ENCODE assay signal across 19 cellular contexts in genomic region chr2:143209570-143210445, GRCh38.
"Had no signal": no experiment of that assay in that cellular context is flagged by ENCODE, and none has a peak within 500 bp of the region (broad histone marks: within the 10 kb centered on the region; RNA-seq: fewer than 3 reads in every experiment).

No MANE protein-coding gene starts in this region.

- H3K4me3 Mint-ChIP-seq: activated naive CD4-positive, alpha-beta T cell treated with anti-CD3 and anti-CD28 coated beads, Interleukin-2, amount 10 ng/mL, durations not matched to agents 7 days and 5 days; central memory CD8-positive, alpha-beta T cell; dendritic cell treated with granulocyte-macrophage colony-stimulating factor and Interleukin-4, amounts not matched to agents 40 ng/mL and 50 ng/mL, for 4 days; effector memory CD8-positive, alpha-beta T cell; mesothelial cell of epicardium; natural killer cell treated with Interleukin-12 subunit alpha and Interleukin-12 subunit beta and Interleukin-15 and Interleukin-18, amount 100 ng/mL, for 72 hours had no signal

- H3K9me3 Mint-ChIP-seq: activated naive CD4-positive, alpha-beta T cell treated with anti-CD3 and anti-CD28 coated beads, Interleukin-2, amount 10 ng/mL, durations not matched to agents 7 days and 5 days; central memory CD8-positive, alpha-beta T cell; dendritic cell treated with granulocyte-macrophage colony-stimulating factor and Interleukin-4, amounts not matched to agents 40 ng/mL and 50 ng/mL, for 4 days; effector memory CD8-positive, alpha-beta T cell; mesothelial cell of epicardium; natural killer cell treated with Interleukin-12 subunit alpha and Interleukin-12 subunit beta and Interleukin-15 and Interleukin-18, amount 100 ng/mL, for 72 hours had no signal

- H3K36me3 Mint-ChIP-seq: mesothelial cell of epicardium had no signal

- H3K27ac ChIP-seq: body of pancreas, epithelial cell of prostate, gastroesophageal sphincter, ovary, skin epidermis, stomach, transverse colon had no signal

- H3K27me3 Mint-ChIP-seq: activated naive CD4-positive, alpha-beta T cell treated with anti-CD3 and anti-CD28 coated beads, Interleukin-2, amount 10 ng/mL, durations not matched to agents 7 days and 5 days; central memory CD8-positive, alpha-beta T cell; dendritic cell treated with granulocyte-macrophage colony-stimulating factor and Interleukin-4, amounts not matched to agents 40 ng/mL and 50 ng/mL, for 4 days; effector memory CD8-positive, alpha-beta T cell; natural killer cell treated with Interleukin-12 subunit alpha and Interleukin-12 subunit beta and Interleukin-15 and Interleukin-18, amount 100 ng/mL, for 72 hours had no signal

- H3K9me3 ChIP-seq: body of pancreas, gastroesophageal sphincter, ovary, stomach, transverse colon had no signal

- ATAC-seq: body of pancreas; effector memory CD8-positive, alpha-beta T cell; gastroesophageal sphincter; natural killer cell treated with Interleukin-12 subunit alpha and Interleukin-12 subunit beta and Interleukin-15 and Interleukin-18, amount 100 ng/mL, for 72 hours had no signal

- H3K4me3 ChIP-seq: body of pancreas, gastroesophageal sphincter, ovary, skin epidermis, stomach, transverse colon had no signal

- H3K4me1 ChIP-seq: body of pancreas, gastroesophageal sphincter, stomach, transverse colon had no signal

- H3K27ac Mint-ChIP-seq: activated naive CD4-positive, alpha-beta T cell treated with anti-CD3 and anti-CD28 coated beads, Interleukin-2, amount 10 ng/mL, durations not matched to agents 7 days and 5 days; dendritic cell treated with granulocyte-macrophage colony-stimulating factor and Interleukin-4, amounts not matched to agents 40 ng/mL and 50 ng/mL, for 4 days; mesothelial cell of epicardium had no signal

- H3K36me3 ChIP-seq: gastroesophageal sphincter, ovary, stomach, transverse colon had no signal

- H3K27me3 ChIP-seq: body of pancreas, gastroesophageal sphincter, ovary, stomach, transverse colon had no signal

- DNase-seq: activated CD4-positive, alpha-beta T cell treated with anti-CD3 and anti-CD28 coated beads, Interleukin-2, amount 50 U/mL, for 48 hours; activated CD4-positive, CD25-positive, alpha-beta regulatory T cell; activated naive CD4-positive, alpha-beta T cell treated with anti-CD3 and anti-CD28 coated beads, Interleukin-2, amount 10 ng/mL, durations not matched to agents 7 days and 5 days; amniotic stem cell; body of pancreas; effector memory CD8-positive, alpha-beta T cell; kidney; ovary; stimulated activated CD4-positive, alpha-beta T cell treated with anti-CD3 and anti-CD28 coated beads, Interleukin-4, amount 100 ng/mL, for 4 hours; stomach; T-helper 2 cell; transverse colon had no signal
